10 cellular contexts compared by ENCODE assay signal in genomic region chr10:48634198-48634983, GRCh38. TPM values are rescaled to one million over a fixed set of nuclear protein-coding genes. Genes with fewer than 3 reads are reported as not detected.
A peak's percentile ranks its signal among the peaks of the same experiment; 100 is the strongest.
DNase-seq lines count a peak whose midpoint lies in the region; ATAC-seq and TF ChIP-seq lines count a peak whose summit lies in the region.
"Had no signal": no experiment of that assay in that cellular context is flagged by ENCODE, and none has a peak within 500 bp of the region (broad histone marks: within the 10 kb centered on the region; RNA-seq: fewer than 3 reads in every experiment).

No MANE protein-coding gene starts in this region.

- peak overlapping the region; percentile 6; the same call in 1 of the 2 replicates for H3K4me3 ChIP-seq in AG09309 (ENCODE audit: control insufficient read depth, low read depth, low read length)
- no peak overlapping the region for H3K4me3 ChIP-seq in fibroblast of mammary gland (ENCODE audit: control insufficient read depth, low read depth, low read length)
- H3K4me3 ChIP-seq in skeletal muscle satellite cell (ENCODE audit: low read length): no peak overlapping the region

- peak overlapping the region; percentile 34 to 77 for H3K27ac Mint-ChIP-seq in T-cell

- no peaks in the 10 kb centered on the region for H3K36me3 ChIP-seq in skeletal muscle satellite cell (ENCODE audit: insufficient read depth, low read length)

- H3K36me3 Mint-ChIP-seq in T-cell: no peaks in the 10 kb centered on the region

- TF ChIP-seq CTCF in AG09309 (IDR thresholded peaks at IDR 0.05; ENCODE audit: control insufficient read depth, insufficient read depth, low read depth, low read length, missing control alignments): no peak
- TF ChIP-seq CTCF in fibroblast of mammary gland (conservative IDR thresholded peaks at IDR 0.05; ENCODE audit: control insufficient read depth, insufficient read depth, low read depth, low read length): no peak

- peaks cover 30 to 48% of the 10 kb centered on the region in 2 donors for H3K27me3 Mint-ChIP-seq in T-cell

- H3K9me3 Mint-ChIP-seq in T-cell: peaks cover 0 to 7% (median 4%) of the 10 kb centered on the region in 3 donors

- ATAC-seq in GM18907 (IDR thresholded peaks at IDR 0.05; ENCODE audit: unreplicated experiment) (peak; percentile 97), HG03095 (IDR thresholded peaks at IDR 0.05; ENCODE audit: unreplicated experiment) (peak; percentile 75), T-cell (replicated peaks in 1 of 4) (peak; percentile 70 to 93 (median 77))

- H3K27me3 ChIP-seq in skeletal muscle satellite cell (ENCODE audit: control insufficient read depth, insufficient read depth, low read length): no peaks in the 10 kb centered on the region

- H3K9ac ChIP-seq in skeletal muscle satellite cell (ENCODE audit: low read depth, low read length): peak overlapping the region; percentile 41

- CTCF ChIA-PET in T-cell (lab: Charles Lee): interaction anchor here in 1 of 2 donors (1.1 kb wide), 1 partner anchor 22 kb away, joined by 3 read pairs; no protein-coding TSS in a partner anchor

- POLR2A ChIA-PET in T-cell (lab: Charles Lee): no interaction called here

- H3K4me1 ChIP-seq in skeletal muscle satellite cell (ENCODE audit: control insufficient read depth, insufficient read depth, low read length): peaks cover 41% of the 10 kb centered on the region

- DNase-seq in AG09309 (ENCODE audit: low read depth): peak; percentile 89
- peak in 5 of 34 experiments; percentile 4 to 40 (median 34) for DNase-seq in T-cell
- peak; percentile 96 for DNase-seq in fibroblast of mammary gland (ENCODE audit: low read depth)
- DNase-seq in NCI-H345 treated with DMSO at 0.1 percent for 48 hours (lab: John Stamatoyannopoulos, UW; ENCODE audit: unreplicated experiment): no peak
- no peak for DNase-seq in NCI-H1092 (lab: John Stamatoyannopoulos, UW)

- no peaks in the 10 kb centered on the region for H3K9me3 ChIP-seq in skeletal muscle satellite cell (replicated peaks; ENCODE audit: low read length)

- H3K4me1 Mint-ChIP-seq in T-cell: peaks cover 9 to 18% (median 17%) of the 10 kb centered on the region in 3 donors

- peak overlapping the region; percentile 44 for H3K4me2 ChIP-seq in skeletal muscle satellite cell (ENCODE audit: low read length)

- H3K4me3 Mint-ChIP-seq in T-cell: peak overlapping the region; percentile 10 to 21 (median 21)

RNA-seq across cellular contexts. Expression of gene ARHGAP22, which starts 29.5 kb away (rescaled TPM):
- 1 to 10 TPM in 1 of 5 donors, under 1 TPM in 4; 0.33 to 2.2 (median 0.60) TPM for total RNA-seq in T-cell
- 106 and 152 TPM in 2 replicates for total RNA-seq in skeletal muscle satellite cell (2012; rRNA removed)

RNA-seq across cellular contexts. Expression of gene WDFY4, which starts 50.3 kb away (rescaled TPM):
- 10 to 100 TPM in 1 of 5 donors, 1 to 10 TPM in 4; 2.6 to 15.5 (median 4.2) TPM for total RNA-seq in T-cell
- total RNA-seq in skeletal muscle satellite cell (2012; rRNA removed): not detected in 2 replicates
- total RNA-seq: epithelial cell of proximal tubule, H1 had no signal

Comparison
In these comparisons a context has a peak if more than half of its experiments do, and no peak if none do; other contexts are left out.
1. DNase-seq: peak in AG09309 (single experiment) and fibroblast of mammary gland (single experiment); none in NCI-H345 treated with DMSO at 0.1 percent for 48 hours (single experiment) and NCI-H1092 (single experiment).
2. Peak in every context shown above with its lines, with median percentiles within 50 percentile points of each other: ATAC-seq.